In genomic region chr5:15585826-15586591, GRCh38 we compare ENCODE assay signal across 15 cellular contexts.
"Had no signal": no experiment of that assay in that cellular context is flagged by ENCODE, and none has a peak within 500 bp of the region (broad histone marks: within the 10 kb centered on the region; RNA-seq: fewer than 3 reads in every experiment).

No MANE protein-coding gene starts in this region.

- H3K4me3 ChIP-seq: left lung, smooth muscle cell, suprapubic skin had no signal

- DNase-seq: activated CD4-positive, CD25-positive, alpha-beta regulatory T cell treated with anti-CD3 and anti-CD28 coated beads, Interleukin-2, amount 50 U/mL, for 72 hours; activated naive CD4-positive, alpha-beta T cell; activated T-cell treated with anti-CD3 and anti-CD28 coated beads for 4 hours; anterior cingulate cortex; dermis blood vessel endothelial cell; effector memory CD8-positive, alpha-beta T cell; hippocampal formation; left lung; natural killer cell; stimulated activated naive CD8-positive, alpha-beta T cell treated with anti-CD3 and anti-CD28 coated beads, Interleukin-15, Interleukin-2, amounts not matched to agents 100 U/mL and 50 U/mL, for 24 hours; T-cell; T-helper 9 cell had no signal

- H3K27ac Mint-ChIP-seq: effector memory CD8-positive, alpha-beta T cell; natural killer cell; T-cell; type B pancreatic cell had no signal

- H3K27ac ChIP-seq: left lung, suprapubic skin had no signal

- H3K4me3 Mint-ChIP-seq: effector memory CD8-positive, alpha-beta T cell; natural killer cell; T-cell; type B pancreatic cell had no signal

- H3K27me3 ChIP-seq: left lung, suprapubic skin had no signal

- ATAC-seq: effector memory CD8-positive, alpha-beta T cell; left lung; natural killer cell; stimulated activated naive CD8-positive, alpha-beta T cell treated with anti-CD3 and anti-CD28 coated beads, Interleukin-15, Interleukin-2, amounts not matched to agents 100 U/mL and 50 U/mL, for 24 hours; T-cell had no signal

- H3K27me3 Mint-ChIP-seq: effector memory CD8-positive, alpha-beta T cell; T-cell; type B pancreatic cell had no signal

- H3K36me3 ChIP-seq: left lung, suprapubic skin had no signal

- H3K36me3 Mint-ChIP-seq: T-cell had no signal

- H3K4me2 ChIP-seq: smooth muscle cell had no signal

- H3K4me1 ChIP-seq: left lung, suprapubic skin had no signal

- H3K4me1 Mint-ChIP-seq: natural killer cell, T-cell had no signal
